In genomic region chr4:182837831-182838230, GRCh38 we compare ENCODE assay signal across 8 cellular contexts.
"Had no signal": no experiment of that assay in that cellular context is flagged by ENCODE, and none has a peak within 500 bp of the region (broad histone marks: within the 10 kb centered on the region; RNA-seq: fewer than 3 reads in every experiment).

No MANE protein-coding gene starts in this region.

- DNase-seq: GM23248, GOT3, H7, HFFc6, KBM-7 had no signal

- H3K9ac ChIP-seq: GM23248 had no signal

- H3K4me1 ChIP-seq: HAP-1 had no signal

- H3K27ac ChIP-seq: GM23248 had no signal

- H2AFZ ChIP-seq: GM23248 had no signal

- H3K36me3 ChIP-seq: HAP-1 had no signal

- ATAC-seq: HCT116 had no signal

- H3K4me3 ChIP-seq: GM23248, HAP-1 had no signal

- H3K9me3 ChIP-seq: HAP-1 had no signal

- FAIRE-seq: HTR-8/SVneo had no signal
